In genomic region chr12:32399045-32399372, GRCh38 we compare ENCODE assay signal across 1 cellular context.
TF ChIP-seq lines count a peak whose summit lies in the region.

No MANE protein-coding gene starts in this region.

TF ChIP-seq in IMR-90, 13 proteins besides CTCF, POLR2A, EP300 and RAD21 (continued from another document):
- TF ChIP-seq USF2 (IDR thresholded peaks at IDR 0.05; ENCODE audit: low read depth, low read length) = no peak
- TF ChIP-seq CHD1 (IDR thresholded peaks at IDR 0.05; ENCODE audit: low read depth, low read length) = no peak
- no peak for TF ChIP-seq SMC3 (IDR thresholded peaks at IDR 0.05; ENCODE audit: low read depth, low read length)
- TF ChIP-seq MAFK (IDR thresholded peaks at IDR 0.05; ENCODE audit: low read depth, low read length) = no peak
- no peak for TF ChIP-seq CEBPB (IDR thresholded peaks at IDR 0.05; ENCODE audit: low read depth, low read length)
